Comparison of ENCODE assay signal across 1 cellular context in the genomic region with DNA sequence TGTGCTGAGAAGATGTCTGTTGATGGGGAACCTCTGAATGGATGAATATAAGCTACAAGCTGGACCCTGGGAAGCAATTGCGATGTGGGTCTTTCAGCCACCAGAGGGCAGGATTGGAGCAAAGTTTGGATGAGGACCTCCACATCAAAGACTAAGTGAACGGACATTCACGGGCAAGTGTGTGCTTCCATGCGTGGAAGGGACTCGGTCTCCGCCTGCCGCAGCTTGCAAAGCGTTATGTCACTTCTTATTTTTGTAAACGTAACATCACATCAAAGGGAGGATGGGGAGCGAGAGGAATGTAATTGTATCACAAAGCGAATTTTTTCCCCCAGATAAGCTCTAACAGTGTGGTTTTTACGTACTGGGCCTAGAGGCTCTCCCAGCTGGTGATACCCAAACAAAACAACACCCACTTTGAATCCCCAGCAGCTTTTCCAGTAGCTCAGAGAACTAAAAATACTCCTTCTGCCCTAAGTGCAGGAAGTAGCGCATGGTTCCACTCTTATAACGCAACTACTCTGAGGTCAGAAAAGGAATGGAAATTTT.
TF ChIP-seq lines count a peak whose summit lies in the region.

No MANE protein-coding gene starts in this region.

TF ChIP-seq in IMR-90, 13 proteins besides CTCF, POLR2A, EP300 and RAD21 (continued from another document):
- TF ChIP-seq, protein P1, sequence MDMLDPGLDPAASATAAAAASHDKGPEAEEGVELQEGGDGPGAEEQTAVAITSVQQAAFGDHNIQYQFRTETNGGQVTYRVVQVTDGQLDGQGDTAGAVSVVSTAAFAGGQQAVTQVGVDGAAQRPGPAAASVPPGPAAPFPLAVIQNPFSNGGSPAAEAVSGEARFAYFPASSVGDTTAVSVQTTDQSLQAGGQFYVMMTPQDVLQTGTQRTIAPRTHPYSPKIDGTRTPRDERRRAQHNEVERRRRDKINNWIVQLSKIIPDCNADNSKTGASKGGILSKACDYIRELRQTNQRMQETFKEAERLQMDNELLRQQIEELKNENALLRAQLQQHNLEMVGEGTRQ (IDR thresholded peaks at IDR 0.05; ENCODE audit: low read depth, low read length), result no peak
- TF ChIP-seq CHD1 (IDR thresholded peaks at IDR 0.05; ENCODE audit: low read depth, low read length), result no peak
- TF ChIP-seq RCOR1 (IDR thresholded peaks at IDR 0.05; ENCODE audit: insufficient replicate concordance, low read length), result no peak
- 0 out of 2 replicates have a peak, but pooled peaks have one; percentile 4 for TF ChIP-seq FOS (IDR thresholded peaks at IDR 0.05; ENCODE audit: low read depth, low read length)
- no peak for TF ChIP-seq MXI1 (IDR thresholded peaks at IDR 0.05; ENCODE audit: borderline replicate concordance, low read depth, low read length)
- no peak for TF ChIP-seq MAZ (IDR thresholded peaks at IDR 0.05; ENCODE audit: borderline replicate concordance, low read depth, low read length)
- TF ChIP-seq BHLHE40 (IDR thresholded peaks at IDR 0.05; ENCODE audit: low read depth, low read length), result peak; percentile 78; the same call in 1 of the 2 replicates
- TF ChIP-seq MAFK (IDR thresholded peaks at IDR 0.05; ENCODE audit: low read depth, low read length), result no peak
